Comparison of ENCODE assay signal across 9 cellular contexts in the genomic region with DNA sequence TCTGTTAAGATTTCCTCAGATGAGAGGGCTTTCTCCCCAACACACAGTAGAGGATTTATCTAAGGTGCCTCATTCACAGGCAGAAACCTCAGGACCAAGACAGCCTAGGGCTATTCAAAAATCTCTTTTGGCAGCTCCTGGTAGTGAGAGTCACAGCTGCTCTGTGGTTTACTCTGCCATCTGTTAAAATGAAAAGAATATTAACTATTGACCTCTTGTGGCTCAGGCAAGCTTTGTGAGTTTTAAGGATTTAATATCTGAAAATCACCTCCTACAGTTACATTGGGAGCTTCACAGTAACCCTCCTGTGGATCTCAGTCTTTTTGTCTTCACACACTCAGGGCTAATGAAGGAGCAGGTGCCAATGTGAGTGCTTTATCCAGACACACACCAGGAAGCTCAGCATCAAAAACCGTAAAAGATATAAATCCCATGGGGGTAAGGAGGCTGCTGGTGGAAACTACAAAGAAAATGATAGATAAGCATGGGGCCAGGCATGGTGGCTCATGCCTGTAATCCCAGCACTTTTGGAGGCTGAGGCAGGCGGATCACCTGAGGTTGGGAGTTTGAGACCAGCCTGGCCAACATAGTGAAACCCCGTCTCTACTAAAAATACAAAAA. TPM values are rescaled to one million over a fixed set of nuclear protein-coding genes. Genes with fewer than 3 reads are reported as not detected.
DNase-seq lines count a peak whose midpoint lies in the region; ATAC-seq and TF ChIP-seq lines count a peak whose summit lies in the region.
"Had no signal": no experiment of that assay in that cellular context is flagged by ENCODE, and none has a peak within 500 bp of the region (broad histone marks: within the 10 kb centered on the region; RNA-seq: fewer than 3 reads in every experiment).

No MANE protein-coding gene starts in this region.

- H3K36me3 ChIP-seq in SK-N-SH (replicated peaks in 1 of 2; ENCODE audit: control insufficient read depth in 1 of 2, insufficient read depth in 2 of 2, low read length in 1 of 2), result no peaks in the 10 kb centered on the region
- no peaks in the 10 kb centered on the region for H3K36me3 ChIP-seq in neuronal stem cell (replicated peaks in 1 of 2; ENCODE audit: control insufficient read depth in 2 of 2, insufficient read depth in 2 of 2, low read length in 2 of 2)

- H3K4me3 ChIP-seq in SK-N-SH (ENCODE audit: low read depth in 2 of 2, low read length in 1 of 2) (no peak overlapping the region), neuronal stem cell (ENCODE audit: low read length in 2 of 2) (no peak overlapping the region)

- no peak overlapping the region for H2BK12ac ChIP-seq in neuronal stem cell (ENCODE audit: low read length)

- TF ChIP-seq RAD21 in SK-N-SH (IDR thresholded peaks at IDR 0.05; ENCODE audit: low read length), result no peak

- H3K9me2 ChIP-seq in SK-N-SH, result no peaks in the 10 kb centered on the region

- TF ChIP-seq CTCF in SK-N-SH (IDR thresholded peaks at IDR 0.05), result no peak

- CTCF ChIA-PET in SK-N-SH (lab: Yijun Ruan, JAX), result no interaction called here

- H3K4me2 ChIP-seq in SK-N-SH (no peak overlapping the region), neuronal stem cell (ENCODE audit: insufficient read depth, low read length, poor library complexity, severe bottlenecking) (no peak overlapping the region)

- H3F3A ChIP-seq in SK-N-SH (replicated peaks; ENCODE audit: insufficient read depth), result no peaks in the 10 kb centered on the region

- DNase-seq in DMS153 (lab: John Stamatoyannopoulos, UW) (peak; percentile 73), NCI-H2107 treated with DMSO at 0.1 percent for 48 hours (lab: John Stamatoyannopoulos, UW; ENCODE audit: unreplicated experiment) (peak; percentile 94), SK-N-SH (no peak), neuronal stem cell (ENCODE audit: low spot score) (no peak), posterior cingulate gyrus (no peak), GDM1 (lab: John Stamatoyannopoulos, UW) (no peak)

- H4K8ac ChIP-seq in neuronal stem cell (ENCODE audit: low read depth, low read length), result no peak overlapping the region

- no peaks in the 10 kb centered on the region for H3K79me2 ChIP-seq in SK-N-SH (ENCODE audit: insufficient read depth)

- H2BK15ac ChIP-seq in neuronal stem cell (ENCODE audit: low read length), result no peak overlapping the region

- H3K18ac ChIP-seq in neuronal stem cell (ENCODE audit: low read length), result no peak overlapping the region

- intact Hi-C loops in posterior cingulate gyrus (cut with DNase I), result no loop called here

- H3K23ac ChIP-seq in neuronal stem cell (ENCODE audit: low read depth, low read length, poor library complexity), result no peak overlapping the region

- no peak overlapping the region for H2BK5ac ChIP-seq in neuronal stem cell (ENCODE audit: low read length)

- H3K79me1 ChIP-seq in neuronal stem cell (ENCODE audit: low read depth, low read length), result no peaks in the 10 kb centered on the region

- WGBS in SK-N-SH (ENCODE audit: low lambda C conversion rate), result 31% methylated on average over 3 of the region's 3 CpGs
- no CpG with 5 or more reads among the region's 3 CpGs for WGBS in neuronal stem cell (ENCODE audit: extremely low coverage in 2 of 2, insufficient read length in 2 of 2, insufficient replicate concordance in 1 of 2), 2 donors

- H2AFZ ChIP-seq in SK-N-SH (ENCODE audit: low read depth) (no peak overlapping the region), neuronal stem cell (ENCODE audit: low read length) (no peak overlapping the region)

- no peak overlapping the region for H3K14ac ChIP-seq in neuronal stem cell (ENCODE audit: low read length)

- no peak overlapping the region for H2BK120ac ChIP-seq in neuronal stem cell (ENCODE audit: low read depth, low read length)

- no peaks in the 10 kb centered on the region for H4K20me1 ChIP-seq in SK-N-SH (ENCODE audit: insufficient read depth)

- no peak for TF ChIP-seq EP300 in SK-N-SH (IDR thresholded peaks at IDR 0.05; ENCODE audit: borderline replicate concordance in 1 of 2, low read depth in 1 of 2, low read length in 1 of 2)

- H3K27ac ChIP-seq in SK-N-SH (ENCODE audit: low read depth in 2 of 2, low read length in 1 of 2), result no peak overlapping the region
- H3K27ac ChIP-seq in neuronal stem cell (replicated peaks; ENCODE audit: low read length), result no peak overlapping the region

- POLR2A ChIA-PET in SK-N-SH (lab: Yijun Ruan, JAX), result no interaction called here

- H3K4me1 ChIP-seq in SK-N-SH (ENCODE audit: control insufficient read depth in 1 of 2, insufficient read depth in 2 of 2, low read depth in 1 of 2, low read length in 1 of 2) (no peaks in the 10 kb centered on the region), neuronal stem cell (ENCODE audit: control insufficient read depth in 2 of 2, insufficient read depth in 1 of 2, low read depth in 1 of 2, low read length in 2 of 2) (no peaks in the 10 kb centered on the region)

- ATAC-seq in GM19463 (IDR thresholded peaks at IDR 0.05; ENCODE audit: unreplicated experiment) (peak; percentile 82), HG03097 (IDR thresholded peaks at IDR 0.05; ENCODE audit: low FRiP score, unreplicated experiment) (peak; percentile 94)
- ATAC-seq: HCT116 had no signal

- H3K4ac ChIP-seq in neuronal stem cell (ENCODE audit: low read length), result no peak overlapping the region

- no peak overlapping the region for H2AK5ac ChIP-seq in neuronal stem cell (ENCODE audit: low read depth, low read length)

- H3K9me3 ChIP-seq in SK-N-SH (no peaks in the 10 kb centered on the region), neuronal stem cell (replicated peaks in 1 of 2; ENCODE audit: control insufficient read depth in 2 of 2, insufficient read depth in 1 of 2, low read depth in 1 of 2, low read length in 2 of 2) (peaks cover 0 to 2% of the 10 kb centered on the region in 2 donors)

- H3K27me3 ChIP-seq in SK-N-SH (ENCODE audit: insufficient read depth) (no peaks in the 10 kb centered on the region), neuronal stem cell (ENCODE audit: control insufficient read depth in 3 of 3, insufficient read depth in 3 of 3, low read depth in 1 of 3, low read length in 3 of 3) (peaks cover 0 to 2% (median 0%) of the 10 kb centered on the region in 3 experiments)

- no peak overlapping the region for H4K91ac ChIP-seq in neuronal stem cell (ENCODE audit: low read depth, low read length, poor library complexity)

- H3K9ac ChIP-seq in SK-N-SH, result no peak overlapping the region
- no peak overlapping the region for H3K9ac ChIP-seq in neuronal stem cell (ENCODE audit: low read depth, low read length, poor library complexity)

TF ChIP-seq in SK-N-SH, 30 proteins besides CTCF, POLR2A, EP300 and RAD21:
- TF ChIP-seq YY1 (IDR thresholded peaks at IDR 0.05; ENCODE audit: low read depth) (no peak), TAF1 (IDR thresholded peaks at IDR 0.05; ENCODE audit: borderline replicate concordance, low read depth, low read length) (no peak)
- TF ChIP-seq, protein P1, sequence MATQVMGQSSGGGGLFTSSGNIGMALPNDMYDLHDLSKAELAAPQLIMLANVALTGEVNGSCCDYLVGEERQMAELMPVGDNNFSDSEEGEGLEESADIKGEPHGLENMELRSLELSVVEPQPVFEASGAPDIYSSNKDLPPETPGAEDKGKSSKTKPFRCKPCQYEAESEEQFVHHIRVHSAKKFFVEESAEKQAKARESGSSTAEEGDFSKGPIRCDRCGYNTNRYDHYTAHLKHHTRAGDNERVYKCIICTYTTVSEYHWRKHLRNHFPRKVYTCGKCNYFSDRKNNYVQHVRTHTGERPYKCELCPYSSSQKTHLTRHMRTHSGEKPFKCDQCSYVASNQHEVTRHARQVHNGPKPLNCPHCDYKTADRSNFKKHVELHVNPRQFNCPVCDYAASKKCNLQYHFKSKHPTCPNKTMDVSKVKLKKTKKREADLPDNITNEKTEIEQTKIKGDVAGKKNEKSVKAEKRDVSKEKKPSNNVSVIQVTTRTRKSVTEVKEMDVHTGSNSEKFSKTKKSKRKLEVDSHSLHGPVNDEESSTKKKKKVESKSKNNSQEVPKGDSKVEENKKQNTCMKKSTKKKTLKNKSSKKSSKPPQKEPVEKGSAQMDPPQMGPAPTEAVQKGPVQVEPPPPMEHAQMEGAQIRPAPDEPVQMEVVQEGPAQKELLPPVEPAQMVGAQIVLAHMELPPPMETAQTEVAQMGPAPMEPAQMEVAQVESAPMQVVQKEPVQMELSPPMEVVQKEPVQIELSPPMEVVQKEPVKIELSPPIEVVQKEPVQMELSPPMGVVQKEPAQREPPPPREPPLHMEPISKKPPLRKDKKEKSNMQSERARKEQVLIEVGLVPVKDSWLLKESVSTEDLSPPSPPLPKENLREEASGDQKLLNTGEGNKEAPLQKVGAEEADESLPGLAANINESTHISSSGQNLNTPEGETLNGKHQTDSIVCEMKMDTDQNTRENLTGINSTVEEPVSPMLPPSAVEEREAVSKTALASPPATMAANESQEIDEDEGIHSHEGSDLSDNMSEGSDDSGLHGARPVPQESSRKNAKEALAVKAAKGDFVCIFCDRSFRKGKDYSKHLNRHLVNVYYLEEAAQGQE (IDR thresholded peaks at IDR 0.05; ENCODE audit: low read depth, low read length), result no peak

RNA-seq across cellular contexts. Expression of a gene that starts 29.7 kb away (rescaled TPM):
- not detected in 2 replicates for polyA plus RNA-seq in SK-N-SH (2012; rRNA removed)
- polyA plus RNA-seq in SK-N-SH (2012; cell fraction: cytosol; rRNA removed), result 0.01 and 0.03 TPM in 2 replicates
- not detected in 2 replicates for polyA plus RNA-seq in SK-N-SH (2012; cell fraction: nucleus; rRNA removed)
- polyA plus RNA-seq in neuronal stem cell (2013, experiment 1 of 2), result not detected
- not detected for polyA plus RNA-seq in neuronal stem cell (2013, experiment 2 of 2)

Comparison
In these comparisons a context has a peak if more than half of its experiments do, and no peak if none do; other contexts are left out.
1. DNase-seq: peak in DMS153 (single experiment) and NCI-H2107 treated with DMSO at 0.1 percent for 48 hours (single experiment); none in SK-N-SH (single experiment), neuronal stem cell (single experiment), posterior cingulate gyrus (0 of 10) and GDM1 (single experiment).